ENCODE assay signal across 22 cellular contexts in the genomic region with DNA sequence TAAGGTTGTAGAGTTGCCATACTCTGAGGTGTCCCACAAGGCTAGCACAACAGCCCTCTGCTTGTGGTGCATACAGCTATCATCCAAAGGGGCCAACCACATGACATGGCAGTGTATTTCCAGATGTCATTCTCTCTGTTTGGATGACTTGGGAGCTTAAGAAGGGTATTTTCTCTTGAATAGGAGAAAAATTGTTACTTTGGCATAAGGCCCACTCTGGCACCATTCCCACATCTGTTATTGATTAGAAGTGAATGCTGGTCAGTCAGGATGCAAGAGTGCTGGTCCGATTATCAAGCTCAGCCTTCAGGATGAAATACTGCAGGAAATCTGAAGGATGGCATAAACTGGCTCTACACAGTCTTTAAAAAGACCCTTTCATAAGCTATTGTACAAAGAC.
DNase-seq lines count a peak whose midpoint lies in the region; ATAC-seq and TF ChIP-seq lines count a peak whose summit lies in the region.
"Had no signal": no experiment of that assay in that cellular context is flagged by ENCODE, and none has a peak within 500 bp of the region (broad histone marks: within the 10 kb centered on the region; RNA-seq: fewer than 3 reads in every experiment).

No MANE protein-coding gene starts in this region.

- TF ChIP-seq CTCF in fibroblast of mammary gland (conservative IDR thresholded peaks at IDR 0.05; ENCODE audit: control insufficient read depth, insufficient read depth, low read depth, low read length), result no peak
- TF ChIP-seq CTCF in suprapubic skin (IDR thresholded peaks at IDR 0.05), result no peak

- H3K4me3 ChIP-seq in fibroblast of mammary gland (ENCODE audit: control insufficient read depth, low read depth, low read length), result no peak overlapping the region
- no peak overlapping the region for H3K4me3 ChIP-seq in suprapubic skin
- H3K4me3 ChIP-seq: dorsolateral prefrontal cortex, GM12878, pancreas, stomach had no signal

- H3K9me3 ChIP-seq in suprapubic skin, result no peaks in the 10 kb centered on the region
- H3K9me3 ChIP-seq: Caco-2, pancreas, stomach had no signal

- no peaks in the 10 kb centered on the region for H3K36me3 ChIP-seq in suprapubic skin
- H3K36me3 ChIP-seq: brain microvascular endothelial cell, pancreas, stomach had no signal

- peak; percentile 43 for ATAC-seq in left ventricle myocardium superior
- ATAC-seq: GM12878, pancreas had no signal

- in situ Hi-C loops in SK-MEL-5 (cut with HindIII; ENCODE audit: low pct_unique_long_range_greater_than_20kb, low sequenced_read_pairs), result no loop called here

- peaks cover 22% of the 10 kb centered on the region for H3K4me1 ChIP-seq in suprapubic skin
- H3K4me1 ChIP-seq: Caco-2, pancreas had no signal

- DNase-seq in left ventricle myocardium superior (no peak), cardiac septum (ENCODE audit: low spot score) (no peak), SK-MEL-5 (ENCODE audit: low read depth, low spot score) (peak; percentile 8), fibroblast of mammary gland (ENCODE audit: low read depth) (peak; percentile 89), suprapubic skin (ENCODE audit: low spot score in 2 of 2) (peak; percentile 81 to 83), DMS 273 (lab: John Stamatoyannopoulos, UW; ENCODE audit: unreplicated experiment) (no peak), NCI-H526 treated with DMSO at 0.1 percent for 48 hours (lab: John Stamatoyannopoulos, UW) (no peak)
- no peak for DNase-seq in activated T-cell treated with anti-CD3 and anti-CD28 coated beads, Interleukin-2, amount 50 U/mL, for 48 hours
- DNase-seq: activated CD4-positive, alpha-beta T cell treated with anti-CD3 and anti-CD28 coated beads, Interleukin-2, amount 50 U/mL, for 48 hours; activated naive CD4-positive, alpha-beta T cell treated with anti-CD3 and anti-CD28 coated beads, Interleukin-2, amount 10 ng/mL, durations not matched to agents 7 days and 5 days; activated T-cell treated with anti-CD3 and anti-CD28 coated beads, Interleukin-2, amount 50 U/mL, for 24 hours; brain microvascular endothelial cell; Caco-2; dorsolateral prefrontal cortex; islet precursor cell; naive B cell; NCI-H1105; pancreas; stimulated activated CD4-positive, alpha-beta T cell treated with anti-CD3 and anti-CD28 coated beads, Interleukin-2, amount 100 ng/mL, for 24 hours; stomach had no signal

- H3K27ac ChIP-seq in suprapubic skin, result no peak overlapping the region
- H3K27ac ChIP-seq: brain microvascular endothelial cell, KMS-11, pancreas, stomach had no signal

- TF ChIP-seq EP300 in suprapubic skin (IDR thresholded peaks at IDR 0.05), result no peak

- no peak for TF ChIP-seq POLR2A in suprapubic skin (IDR thresholded peaks at IDR 0.05)

- 75% methylated on average over 1 of the region's 1 CpG for WGBS in suprapubic skin

- intact Hi-C loops in left ventricle myocardium superior (cut with micrococcal nuclease), result no loop called here
- intact Hi-C loops in cardiac septum (cut with DNase I), result no loop called here

- H3K27me3 ChIP-seq in suprapubic skin, result no peaks in the 10 kb centered on the region
- H3K27me3 ChIP-seq: brain microvascular endothelial cell, dorsolateral prefrontal cortex, pancreas, stomach had no signal

Comparison
In these comparisons a context has a peak if more than half of its experiments do, and no peak if none do; other contexts are left out.
1. DNase-seq: peak in SK-MEL-5 (single experiment), fibroblast of mammary gland (single experiment) and suprapubic skin (2 of 2); none in left ventricle myocardium superior (single experiment), cardiac septum (single experiment), DMS 273 (single experiment), activated T-cell treated with anti-CD3 and anti-CD28 coated beads, Interleukin-2, amount 50 U/mL, for 48 hours (0 of 2) and NCI-H526 treated with DMSO at 0.1 percent for 48 hours (single experiment).